In the genomic region with DNA sequence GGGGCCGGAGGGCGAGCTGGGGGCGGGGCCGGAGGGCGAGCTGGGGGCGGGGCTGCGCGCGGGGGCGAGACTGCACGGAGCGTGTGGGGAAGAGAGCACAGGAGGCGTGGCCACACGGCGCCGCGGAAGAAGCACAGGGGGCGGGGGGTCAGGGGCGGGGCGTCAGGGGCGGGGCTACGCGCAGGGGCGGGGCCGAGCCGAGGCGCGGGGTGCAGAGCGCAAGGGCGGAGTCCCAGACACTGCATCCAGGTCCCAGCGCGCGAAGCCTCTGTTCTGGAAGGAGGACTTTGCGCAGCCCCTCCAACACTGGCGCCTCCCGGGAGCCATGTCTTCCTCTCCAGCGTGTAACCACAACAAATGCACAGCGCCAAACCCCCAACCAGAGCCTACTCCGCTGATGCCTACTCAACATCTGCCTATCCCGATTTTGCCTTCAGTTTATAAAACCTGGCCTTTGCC, we compare ENCODE assay signal across 8 cellular contexts.
A peak's percentile ranks its signal among the peaks of the same experiment; 100 is the strongest.
DNase-seq lines count a peak whose midpoint lies in the region; ATAC-seq and TF ChIP-seq lines count a peak whose summit lies in the region.

No MANE protein-coding gene starts in this region.

- H3K4me3 ChIP-seq in GM06990 (replicated peaks; ENCODE audit: low read depth, low read length) (peak overlapping the region; percentile 7), coronary artery (peak overlapping the region; percentile 98), left lung (peak overlapping the region in 1 of 2 donors; percentile 74)

- no peaks in the 10 kb centered on the region for H3K9me3 ChIP-seq in left lung

- DNase-seq in GM06990 (ENCODE audit: extremely low read depth, insufficient read length) = peak; percentile 80
- peak; percentile 56 for DNase-seq in NCI-H2196 (lab: John Stamatoyannopoulos, UW; ENCODE audit: unreplicated experiment)
- DNase-seq in activated CD4-positive, alpha-beta T cell treated with anti-CD3 and anti-CD28 coated beads, Interleukin-2, amount 50 U/mL, for 1 hour = peak; percentile 87
- DNase-seq in coronary artery (ENCODE audit: low spot score) = peak; percentile 95
- DNase-seq in left lung = peak; percentile 93 to 97
- DNase-seq in stimulated activated CD4-positive, alpha-beta T cell treated with anti-CD3 and anti-CD28 coated beads, Interleukin-2, amount 100 ng/mL, for 24 hours = peak; percentile 87 to 88

- intact Hi-C loops in left lung (cut with DNase I) = no loop called here

- TF ChIP-seq CTCF in GM06990 (IDR thresholded peaks at IDR 0.05; ENCODE audit: insufficient read depth, low read length, poor library complexity, severe bottlenecking) = no peak
- TF ChIP-seq CTCF in coronary artery (IDR thresholded peaks at IDR 0.05) = no peak
- TF ChIP-seq CTCF in left lung (IDR thresholded peaks at IDR 0.05) = no peak

- ATAC-seq in HG02678 (IDR thresholded peaks at IDR 0.05; ENCODE audit: unreplicated experiment) (peak; percentile 74), left lung (peak; percentile 96), HG03378 (IDR thresholded peaks at IDR 0.05; ENCODE audit: unreplicated experiment) (no peak)

- peaks cover 27 to 58% of the 10 kb centered on the region in 2 donors for H3K4me1 ChIP-seq in left lung

- H3K36me3 ChIP-seq in GM06990 (ENCODE audit: control insufficient read depth, insufficient read depth, low read length) = peaks cover 6% of the 10 kb centered on the region
- H3K36me3 ChIP-seq in left lung = peaks cover 0 to under 1% of the 10 kb centered on the region in 2 donors

- H3K27ac ChIP-seq in coronary artery = peak overlapping the region; percentile 44 to 96
- peak overlapping the region in 1 of 2 donors; percentile 25 for H3K27ac ChIP-seq in left lung

- H3K27me3 ChIP-seq in GM06990 (replicated peaks; ENCODE audit: control insufficient read depth, insufficient read depth, low read length) (no peaks in the 10 kb centered on the region), left lung (peaks cover 0 to 5% of the 10 kb centered on the region in 2 donors)
